ENCODE assay signal across 8 cellular contexts in the genomic region with DNA sequence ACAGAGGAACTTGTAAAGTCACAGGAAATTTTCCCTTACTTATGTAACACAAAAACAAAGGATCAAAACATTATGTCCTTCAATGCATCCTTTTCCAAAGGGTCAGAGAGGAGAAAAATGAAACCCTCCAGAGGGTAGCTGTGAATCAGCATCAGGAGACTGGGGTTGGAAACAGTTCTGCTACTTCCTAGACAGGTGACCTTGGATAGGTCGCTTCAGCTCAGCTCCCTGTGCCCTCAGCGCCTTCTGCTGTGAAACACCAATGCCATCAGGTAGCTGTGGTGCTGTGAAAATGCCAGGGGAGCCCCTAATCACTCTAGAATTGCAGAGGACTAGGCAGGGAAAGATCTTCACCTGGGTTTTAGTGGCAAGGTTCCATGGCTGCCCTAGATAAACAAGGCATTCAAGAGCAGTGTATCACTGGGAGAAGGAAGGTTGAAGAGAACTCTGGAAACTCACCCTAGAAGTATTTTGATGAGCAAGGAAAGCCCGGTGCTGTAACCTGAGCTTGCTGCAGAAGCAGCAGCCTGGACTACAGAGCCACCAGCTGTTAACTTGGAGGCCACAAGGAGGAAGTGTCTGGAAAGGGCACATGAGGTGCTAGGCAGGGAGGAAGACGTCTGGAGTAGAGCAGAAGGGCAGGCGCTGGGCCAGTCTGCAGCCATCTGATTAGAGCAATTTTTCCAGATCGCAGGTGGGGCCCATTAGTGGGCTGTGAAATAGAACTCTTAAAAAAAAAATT.
DNase-seq lines count a peak whose midpoint lies in the region; ATAC-seq and TF ChIP-seq lines count a peak whose summit lies in the region.

No MANE protein-coding gene starts in this region.

- H3K27ac ChIP-seq in left lung = peak overlapping the region in 1 of 2 donors; percentile 58

- ATAC-seq in left lung (peak; percentile 87), GM21423 (IDR thresholded peaks at IDR 0.05; ENCODE audit: unreplicated experiment) (no peak), GM18502 (IDR thresholded peaks at IDR 0.05; ENCODE audit: poor library complexity, unreplicated experiment) (no peak)

- no peaks in the 10 kb centered on the region for H3K27me3 ChIP-seq in left lung

- H3K4me3 ChIP-seq in left lung = no peak overlapping the region

- peaks cover 0 to 82% of the 10 kb centered on the region in 2 donors for H3K36me3 ChIP-seq in left lung

- in situ Hi-C loops in T47D (cut with HindIII; ENCODE audit: low pct_unique_long_range_greater_than_20kb, low sequenced_read_pairs) = no loop called here

- intact Hi-C loops in left lung (cut with DNase I) = no loop called here

- TF ChIP-seq CTCF in left lung (IDR thresholded peaks at IDR 0.05) = no peak

- peaks cover 0 to 16% of the 10 kb centered on the region in 2 donors for H3K4me1 ChIP-seq in left lung

- DNase-seq in EH (ENCODE audit: low read depth) = peak; percentile 96
- peak; percentile 63 for DNase-seq in NCI-H2107 treated with DMSO at 0.1 percent for 48 hours (lab: John Stamatoyannopoulos, UW; ENCODE audit: unreplicated experiment)
- peak; percentile 33 to 61 for DNase-seq in T47D (ENCODE audit: low read depth in 1 of 2, low spot score in 1 of 2)
- DNase-seq in left lung = peak in 1 of 2 donors; percentile 59
- no peak for DNase-seq in stimulated activated CD4-positive, alpha-beta T cell treated with anti-CD3 and anti-CD28 coated beads, Interleukin-1b, Interleukin-23, amount 100 ng/mL, for 48 hours
- DNase-seq in NCI-H146 (lab: John Stamatoyannopoulos, UW) = no peak

- no peaks in the 10 kb centered on the region for H3K9me3 ChIP-seq in left lung

Comparison
In these comparisons a context has a peak if more than half of its experiments do, and no peak if none do; other contexts are left out.
1. DNase-seq: peak in EH (single experiment), NCI-H2107 treated with DMSO at 0.1 percent for 48 hours (single experiment) and T47D (2 of 2); none in stimulated activated CD4-positive, alpha-beta T cell treated with anti-CD3 and anti-CD28 coated beads, Interleukin-1b, Interleukin-23, amount 100 ng/mL, for 48 hours (single experiment) and NCI-H146 (single experiment).